Comparison of ENCODE assay signal across 1 cellular context in the genomic region with DNA sequence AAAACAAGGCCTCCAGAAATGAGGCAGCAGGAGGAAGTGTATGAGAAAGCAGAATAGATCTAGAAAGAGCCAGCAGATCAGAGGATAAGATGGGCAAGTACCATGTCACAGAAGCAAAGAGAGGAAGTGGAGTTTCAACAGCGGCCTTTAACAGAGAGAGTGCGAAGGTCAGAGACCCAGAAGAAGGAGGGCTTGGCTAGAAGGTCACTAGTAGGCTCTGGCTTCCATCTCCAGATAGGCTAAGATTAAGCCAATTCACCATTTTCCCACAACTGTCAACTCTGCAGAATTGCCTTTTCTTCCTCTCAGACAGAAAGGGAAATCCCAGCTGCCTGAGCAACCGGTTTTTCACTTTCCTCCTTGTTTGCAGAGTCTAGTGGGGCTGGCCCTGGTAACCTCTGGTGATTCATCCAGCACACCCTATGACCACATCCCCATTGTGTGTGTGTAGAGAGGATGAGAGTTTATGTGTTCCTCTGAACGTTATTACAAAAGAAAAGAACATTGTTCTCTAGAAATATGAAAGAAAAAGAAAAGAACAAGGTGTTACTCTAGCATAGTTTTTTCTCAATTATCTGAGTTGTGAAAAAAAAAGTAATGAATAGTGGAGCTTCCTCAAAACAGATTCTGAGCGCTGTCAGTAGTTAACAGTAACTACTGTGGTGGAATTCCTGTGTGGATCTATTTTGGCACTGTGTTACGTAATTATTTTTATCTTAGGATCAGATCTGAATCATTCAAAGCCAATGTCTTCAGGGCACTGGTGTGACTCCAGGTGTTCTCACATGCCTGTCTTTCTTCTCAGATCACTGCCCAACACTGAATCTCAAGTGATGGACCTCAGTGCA.
TF ChIP-seq lines count a peak whose summit lies in the region.

No MANE protein-coding gene starts in this region.

TF ChIP-seq in K562, 482 proteins besides CTCF, POLR2A, EP300 and RAD21 (continued from another document):
- TF ChIP-seq JUN (IDR thresholded peaks at IDR 0.05; ENCODE audit: borderline replicate concordance, low read depth, low read length) (0 out of 2 replicates have a peak, but pooled peaks have one; percentile 46), JUN (CRISPR knock-in tag; IDR thresholded peaks at IDR 0.05; ENCODE audit: borderline replicate concordance) (no peak), JUND (IDR thresholded peaks at IDR 0.05; ENCODE audit: borderline replicate concordance, low read depth, low read length) (peak; percentile 40; the same call in 1 of the 2 replicates), JUND (tag; IDR thresholded peaks at IDR 0.05; ENCODE audit: borderline replicate concordance, low read depth, low read length) (peak; percentile 53; the same call in 2 of the 3 replicates), FOXO4 (CRISPR knock-in tag; IDR thresholded peaks at IDR 0.05) (no peak), ZNF316 (IDR thresholded peaks at IDR 0.05) (0 out of 2 replicates have a peak, but pooled peaks have one; percentile 9), GTF2A2 (tag; IDR thresholded peaks at IDR 0.05) (no peak), FOXA1 (IDR thresholded peaks at IDR 0.05; ENCODE audit: borderline replicate concordance) (no peak), GATA2 (CRISPR knock-in tag; IDR thresholded peaks at IDR 0.05) (0 out of 2 replicates have a peak, but pooled peaks have one; percentile 17), BHLHE40 (IDR thresholded peaks at IDR 0.05; ENCODE audit: low read length) (0 out of 2 replicates have a peak, but pooled peaks have one; percentile 19), FOXA3 (CRISPR knock-in tag; conservative IDR thresholded peaks at IDR 0.05 in 1 of 2, IDR thresholded peaks at IDR 0.05 in 1 of 2) (peak in 1 of 2 experiments; percentile 37; a peak in 1 of 4 replicates), FOSL1 (tag; conservative IDR thresholded peaks at IDR 0.05) (peak; percentile 70), CEBPG (CRISPR knock-in tag; IDR thresholded peaks at IDR 0.05) (no peak), CEBPG (tag; conservative IDR thresholded peaks at IDR 0.05 in 1 of 2, IDR thresholded peaks at IDR 0.05 in 1 of 2) (peak; percentile 6 to 52; a peak in 2 of 4 replicates), BRD9 (IDR thresholded peaks at IDR 0.05; ENCODE audit: low read depth, partially characterized antibody) (no peak), NRF1 (conservative IDR thresholded peaks at IDR 0.05 in 1 of 2, IDR thresholded peaks at IDR 0.05 in 1 of 2) (0 out of 4 replicates have a peak, but pooled peaks of 1 of the 2 experiments have one; percentile 13), CEBPB (tag; IDR thresholded peaks at IDR 0.05) (peak; percentile 39; the same call in 1 of the 2 replicates), KDM4B (IDR thresholded peaks at IDR 0.05; ENCODE audit: borderline replicate concordance in 2 of 2, low read depth in 1 of 2) (no peak), RFX1 (IDR thresholded peaks at IDR 0.05) (0 out of 2 replicates have a peak, but pooled peaks have one; percentile 7), STAT5A (IDR thresholded peaks at IDR 0.05; ENCODE audit: borderline replicate concordance, low read length) (no peak)
- TF ChIP-seq, protein P1, sequence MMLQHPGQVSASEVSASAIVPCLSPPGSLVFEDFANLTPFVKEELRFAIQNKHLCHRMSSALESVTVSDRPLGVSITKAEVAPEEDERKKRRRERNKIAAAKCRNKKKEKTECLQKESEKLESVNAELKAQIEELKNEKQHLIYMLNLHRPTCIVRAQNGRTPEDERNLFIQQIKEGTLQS (IDR thresholded peaks at IDR 0.05): peak; percentile 61
- TF ChIP-seq, protein P1 (CRISPR knock-in tag; conservative IDR thresholded peaks at IDR 0.05): no peak
